17 cellular contexts compared by ENCODE assay signal in genomic region chr11:121886005-121886739, GRCh38.
DNase-seq lines count a peak whose midpoint lies in the region; ATAC-seq and TF ChIP-seq lines count a peak whose summit lies in the region.
"Had no signal": no experiment of that assay in that cellular context is flagged by ENCODE, and none has a peak within 500 bp of the region (broad histone marks: within the 10 kb centered on the region; RNA-seq: fewer than 3 reads in every experiment).

No MANE protein-coding gene starts in this region.

- no peak overlapping the region for H3K14ac ChIP-seq in neuronal stem cell (ENCODE audit: low read length)

- H2BK120ac ChIP-seq in neuronal stem cell (ENCODE audit: low read depth, low read length), result no peak overlapping the region

- TF ChIP-seq CTCF in esophagus muscularis mucosa (IDR thresholded peaks at IDR 0.05) (no peak), ovary (IDR thresholded peaks at IDR 0.05) (no peak), GM20000 (IDR thresholded peaks at IDR 0.05; ENCODE audit: extremely low read depth, missing control alignments) (no peak)

- no peaks in the 10 kb centered on the region for H3K27me3 ChIP-seq in esophagus muscularis mucosa
- no peaks in the 10 kb centered on the region for H3K27me3 ChIP-seq in ovary
- no peaks in the 10 kb centered on the region for H3K27me3 ChIP-seq in naive thymus-derived CD4-positive, alpha-beta T cell (ENCODE audit: control insufficient read depth in 2 of 2, insufficient read depth in 2 of 2, low read length in 2 of 2)
- peaks cover 0 to 64% (median 0%) of the 10 kb centered on the region in 3 experiments for H3K27me3 ChIP-seq in neuronal stem cell (ENCODE audit: control insufficient read depth in 3 of 3, insufficient read depth in 3 of 3, low read depth in 1 of 3, low read length in 3 of 3)
- H3K27me3 ChIP-seq: BLaER1, MG63, pancreas had no signal

- TF ChIP-seq POLR2A in esophagus muscularis mucosa (IDR thresholded peaks at IDR 0.05; ENCODE audit: low read depth) (no peak), ovary (IDR thresholded peaks at IDR 0.05) (no peak)

- no peak overlapping the region for H2BK12ac ChIP-seq in neuronal stem cell (ENCODE audit: low read length)

- ATAC-seq in naive thymus-derived CD4-positive, alpha-beta T cell, result no peak
- no peak for ATAC-seq in GM21529 (IDR thresholded peaks at IDR 0.05; ENCODE audit: unreplicated experiment)
- ATAC-seq: PC-3 had no signal

- no peak overlapping the region for H2AFZ ChIP-seq in neuronal stem cell (ENCODE audit: low read length)

- POLR2A ChIA-PET in naive thymus-derived CD4-positive, alpha-beta T cell (lab: Charles Lee), result no interaction called here

- no peaks in the 10 kb centered on the region for H3K9me3 ChIP-seq in esophagus muscularis mucosa
- H3K9me3 ChIP-seq in ovary, result no peaks in the 10 kb centered on the region
- H3K9me3 ChIP-seq in naive thymus-derived CD4-positive, alpha-beta T cell (ENCODE audit: control insufficient read depth in 2 of 3, low read length in 3 of 3), result no peaks in the 10 kb centered on the region
- H3K9me3 ChIP-seq in neuronal stem cell (replicated peaks in 1 of 2; ENCODE audit: control insufficient read depth in 2 of 2, insufficient read depth in 1 of 2, low read depth in 1 of 2, low read length in 2 of 2), result peaks cover 2 to 4% of the 10 kb centered on the region in 2 donors
- H3K9me3 ChIP-seq: BLaER1, MG63, pancreas, thoracic aorta had no signal

- WGBS in esophagus muscularis mucosa, result 31% methylated on average over 8 of the region's 8 CpGs
- 21 to 28% (median 25%) methylated on average over 8 of the region's 8 CpGs for WGBS in ovary, 3 donors
- no CpG with 5 or more reads among the region's 8 CpGs for WGBS in neuronal stem cell (ENCODE audit: extremely low coverage in 2 of 2, insufficient read length in 2 of 2, insufficient replicate concordance in 1 of 2), 2 donors

- no peak overlapping the region for H3K23ac ChIP-seq in neuronal stem cell (ENCODE audit: low read depth, low read length, poor library complexity)

- H3K4me3 Mint-ChIP-seq in naive thymus-derived CD4-positive, alpha-beta T cell, result no peak overlapping the region
- H3K4me3 Mint-ChIP-seq: activated T-helper 1 cell treated with anti-CD3 and anti-CD28 coated beads, Interleukin-12 subunit alpha, Interleukin-12 subunit beta, Interleukin-2, Interleukin-4 antibody, amounts not matched to agents 30 ng/mL and 10 ng/mL and 1 ng/mL, durations not matched to agents 14 hours and 24 hours and 36 hours had no signal

- H2BK15ac ChIP-seq in neuronal stem cell (ENCODE audit: low read length), result no peak overlapping the region

- no peak overlapping the region for H3K18ac ChIP-seq in neuronal stem cell (ENCODE audit: low read length)

- no peaks in the 10 kb centered on the region for H3K79me1 ChIP-seq in neuronal stem cell (ENCODE audit: low read depth, low read length)

- TF ChIP-seq EP300 in esophagus muscularis mucosa (IDR thresholded peaks at IDR 0.05) (no peak), ovary (IDR thresholded peaks at IDR 0.05) (no peak)

- H4K8ac ChIP-seq in neuronal stem cell (ENCODE audit: low read depth, low read length), result no peak overlapping the region

- H3K4me3 ChIP-seq in esophagus muscularis mucosa (no peak overlapping the region), ovary (no peak overlapping the region), neuronal stem cell (ENCODE audit: low read length in 2 of 2) (no peak overlapping the region)
- H3K4me3 ChIP-seq in naive thymus-derived CD4-positive, alpha-beta T cell (ENCODE audit: low read length), result no peak overlapping the region
- H3K4me3 ChIP-seq: BLaER1, MG63, pancreas, thoracic aorta had no signal

- H3K9ac ChIP-seq in neuronal stem cell (ENCODE audit: low read depth, low read length, poor library complexity), result no peak overlapping the region
- H3K9ac ChIP-seq: BLaER1 had no signal

- intact Hi-C loops in esophagus muscularis mucosa (cut with DNase I) (no loop called here), ovary (cut with DNase I) (no loop called here)
- intact Hi-C loops in naive thymus-derived CD4-positive, alpha-beta T cell (cut with micrococcal nuclease), result no loop called here

- H3K36me3 Mint-ChIP-seq in naive thymus-derived CD4-positive, alpha-beta T cell, result no peaks in the 10 kb centered on the region

- H3K27ac ChIP-seq in esophagus muscularis mucosa (replicated peaks in 1 of 4), result peak overlapping the region; percentile 31 to 60 (median 55)
- no peak overlapping the region for H3K27ac ChIP-seq in ovary
- no peak overlapping the region for H3K27ac ChIP-seq in naive thymus-derived CD4-positive, alpha-beta T cell (ENCODE audit: low read depth, low read length)
- no peak overlapping the region for H3K27ac ChIP-seq in neuronal stem cell (replicated peaks; ENCODE audit: low read length)
- H3K27ac ChIP-seq: BLaER1, pancreas, thoracic aorta had no signal

- H2BK5ac ChIP-seq in neuronal stem cell (ENCODE audit: low read length), result no peak overlapping the region

- H4K91ac ChIP-seq in neuronal stem cell (ENCODE audit: low read depth, low read length, poor library complexity), result no peak overlapping the region

- peaks cover 0 to 2% (median 0%) of the 10 kb centered on the region in 7 donors for H3K4me1 Mint-ChIP-seq in naive thymus-derived CD4-positive, alpha-beta T cell

- H3K4me1 ChIP-seq in esophagus muscularis mucosa (peaks cover 8 to 32% (median 31%) of the 10 kb centered on the region in 4 donors), ovary (ENCODE audit: insufficient read depth) (peaks cover 10% of the 10 kb centered on the region), neuronal stem cell (ENCODE audit: control insufficient read depth in 2 of 2, insufficient read depth in 1 of 2, low read depth in 1 of 2, low read length in 2 of 2) (peaks cover 2 to 6% of the 10 kb centered on the region in 2 donors)
- no peaks in the 10 kb centered on the region for H3K4me1 ChIP-seq in naive thymus-derived CD4-positive, alpha-beta T cell (ENCODE audit: control insufficient read depth in 2 of 2, insufficient read depth in 2 of 2, low read length in 2 of 2)
- H3K4me1 ChIP-seq: BLaER1, pancreas had no signal

- H3K27me3 Mint-ChIP-seq in naive thymus-derived CD4-positive, alpha-beta T cell, result peaks cover 0 to 10% (median 0%) of the 10 kb centered on the region in 5 donors

- CTCF ChIA-PET in naive thymus-derived CD4-positive, alpha-beta T cell (lab: Charles Lee), result no interaction called here

- peak in 8 of 14 donors; percentile 7 to 88 (median 30) for DNase-seq in C1 segment of cervical spinal cord (lab: John Stamatoyannopoulos, UW)
- peak; percentile 54 for DNase-seq in NCI-H1105 treated with DMSO at 0.1 percent for 48 hours (lab: John Stamatoyannopoulos, UW)
- DNase-seq in esophagus muscularis mucosa (ENCODE audit: extremely low spot score), result no peak
- DNase-seq in ovary, result peak; percentile 56 to 79 (median 67)
- DNase-seq in GM20000 (ENCODE audit: low spot score), result no peak
- DNase-seq in naive thymus-derived CD4-positive, alpha-beta T cell, result no peak
- DNase-seq in neuronal stem cell (ENCODE audit: low spot score), result no peak
- DNase-seq: activated CD4-positive, alpha-beta T cell treated with anti-CD3 and anti-CD28 coated beads for 48 hours; mesenchymal stem cell; MG63; pancreas; PC-3; T-helper 2 cell had no signal

- H3K4ac ChIP-seq in neuronal stem cell (ENCODE audit: low read length), result no peak overlapping the region

- H2AK5ac ChIP-seq in neuronal stem cell (ENCODE audit: low read depth, low read length), result no peak overlapping the region

- H3K4me2 ChIP-seq in neuronal stem cell (ENCODE audit: insufficient read depth, low read length, poor library complexity, severe bottlenecking), result no peak overlapping the region
- H3K4me2 ChIP-seq: BLaER1 had no signal

- H3K9me3 Mint-ChIP-seq in naive thymus-derived CD4-positive, alpha-beta T cell, result peaks cover 0 to 2% (median 0%) of the 10 kb centered on the region in 11 donors
- H3K9me3 Mint-ChIP-seq: activated T-helper 1 cell treated with anti-CD3 and anti-CD28 coated beads, Interleukin-12 subunit alpha, Interleukin-12 subunit beta, Interleukin-2, Interleukin-4 antibody, amounts not matched to agents 30 ng/mL and 10 ng/mL and 1 ng/mL, durations not matched to agents 14 hours and 24 hours and 36 hours had no signal

- no peaks in the 10 kb centered on the region for H3K36me3 ChIP-seq in esophagus muscularis mucosa
- H3K36me3 ChIP-seq in ovary, result no peaks in the 10 kb centered on the region
- H3K36me3 ChIP-seq in naive thymus-derived CD4-positive, alpha-beta T cell (ENCODE audit: control insufficient read depth in 2 of 3, insufficient read depth in 3 of 3, low read length in 3 of 3), result no peaks in the 10 kb centered on the region
- H3K36me3 ChIP-seq in neuronal stem cell (replicated peaks in 1 of 2; ENCODE audit: control insufficient read depth in 2 of 2, insufficient read depth in 2 of 2, low read length in 2 of 2), result no peaks in the 10 kb centered on the region
- H3K36me3 ChIP-seq: BLaER1, MG63, pancreas, thoracic aorta had no signal

- H3K27ac Mint-ChIP-seq in naive thymus-derived CD4-positive, alpha-beta T cell, result no peak overlapping the region
- H3K27ac Mint-ChIP-seq: activated T-helper 1 cell treated with anti-CD3 and anti-CD28 coated beads, Interleukin-12 subunit alpha, Interleukin-12 subunit beta, Interleukin-2, Interleukin-4 antibody, amounts not matched to agents 30 ng/mL and 10 ng/mL and 1 ng/mL, durations not matched to agents 14 hours and 24 hours and 36 hours had no signal

Comparison
In these comparisons a context has a peak if more than half of its experiments do, and no peak if none do; other contexts are left out.
1. DNase-seq: peak in C1 segment of cervical spinal cord (8 of 14), NCI-H1105 treated with DMSO at 0.1 percent for 48 hours (single experiment) and ovary (5 of 5); none in esophagus muscularis mucosa (single experiment), GM20000 (single experiment), naive thymus-derived CD4-positive, alpha-beta T cell (0 of 9) and neuronal stem cell (single experiment).
2. H3K27ac ChIP-seq: peak in esophagus muscularis mucosa (4 of 4); none in ovary (0 of 2), naive thymus-derived CD4-positive, alpha-beta T cell (single experiment) and neuronal stem cell (single experiment).